30 cellular contexts compared by ENCODE assay signal in genomic region chr5:124844371-124844770, GRCh38.
"Had no signal": no experiment of that assay in that cellular context is flagged by ENCODE, and none has a peak within 500 bp of the region (broad histone marks: within the 10 kb centered on the region; RNA-seq: fewer than 3 reads in every experiment).

No MANE protein-coding gene starts in this region.

- DNase-seq: activated CD4-positive, alpha-beta memory T cell treated with anti-CD3 and anti-CD28 coated beads for 36 hours; activated CD4-positive, alpha-beta T cell treated with anti-CD3 and anti-CD28 coated beads for 36 hours; activated CD4-positive, alpha-beta T cell treated with anti-CD3 and anti-CD28 coated beads, Interleukin-2, amount 10 ng/mL, durations not matched to agents 24 days and 14 days; activated CD4-positive, CD25-positive, alpha-beta regulatory T cell; activated CD4-positive, CD25-positive, alpha-beta regulatory T cell treated with anti-CD3 and anti-CD28 coated beads, Interleukin-2, amount 50 U/mL, for 72 hours; activated CD8-positive, alpha-beta memory T cell treated with anti-CD3 and anti-CD28 coated beads, Interleukin-2, amount 10 ng/mL, durations not matched to agents 7 days and 5 days; activated CD8-positive, alpha-beta memory T cell treated with anti-CD3 and anti-CD28 coated beads, Interleukin-2, amount 50 U/mL, for 4 hours; activated CD8-positive, alpha-beta T cell treated with anti-CD3 and anti-CD28 coated beads, Interleukin-2, amount 10 ng/mL, durations not matched to agents 7 days and 5 days; activated effector memory CD4-positive, alpha-beta T cell treated with anti-CD3 and anti-CD28 coated beads, Interleukin-2, amount 50 U/mL, for 16 hours; activated naive CD4-positive, alpha-beta T cell treated with anti-CD3 and anti-CD28 coated beads for 36 hours; activated naive CD8-positive, alpha-beta T cell treated with anti-CD3 and anti-CD28 coated beads, Interleukin-2, amount 10 ng/mL, durations not matched to agents 7 days and 5 days; activated T-cell treated with anti-CD3 and anti-CD28 coated beads, Interleukin-2, amount 50 U/mL, for 1 hour; activated T-cell treated with anti-CD3 and anti-CD28 coated beads, Interleukin-2, amount 50 U/mL, for 48 hours; central memory CD4-positive, alpha-beta T cell; cerebellar nuclear complex; effector CD4-positive, alpha-beta T cell; effector memory CD8-positive, alpha-beta T cell; erythroblast; foreskin keratinocyte; gastrocnemius medialis; glutamatergic neuron; heart left ventricle; hypothalamus; T-helper 2 cell had no signal

- ATAC-seq: activated CD4-positive, alpha-beta T cell treated with anti-CD3 and anti-CD28 coated beads for 36 hours; activated CD8-positive, alpha-beta memory T cell treated with anti-CD3 and anti-CD28 coated beads, Interleukin-2, amount 10 ng/mL, durations not matched to agents 7 days and 5 days; activated CD8-positive, alpha-beta T cell treated with anti-CD3 and anti-CD28 coated beads, Interleukin-2, amount 10 ng/mL, durations not matched to agents 7 days and 5 days; activated naive CD4-positive, alpha-beta T cell treated with anti-CD3 and anti-CD28 coated beads, Interleukin-2, amount 50 U/mL, for 72 hours; effector memory CD8-positive, alpha-beta T cell; foreskin keratinocyte; gastrocnemius medialis had no signal

- H3K4me3 ChIP-seq: ascending aorta, breast epithelium, cardiac muscle cell, coronary artery, esophagus muscularis mucosa, gastrocnemius medialis, heart left ventricle had no signal
